In genomic region chr4:175874290-175874689, GRCh38 we compare ENCODE assay signal across 12 cellular contexts.
A peak's percentile ranks its signal among the peaks of the same experiment; 100 is the strongest.
DNase-seq lines count a peak whose midpoint lies in the region; ATAC-seq and TF ChIP-seq lines count a peak whose summit lies in the region.
"Had no signal": no experiment of that assay in that cellular context is flagged by ENCODE, and none has a peak within 500 bp of the region (broad histone marks: within the 10 kb centered on the region; RNA-seq: fewer than 3 reads in every experiment).

No MANE protein-coding gene starts in this region.

- H3K36me3 ChIP-seq in OCI-LY1 (ENCODE audit: insufficient read depth, low read length): no peaks in the 10 kb centered on the region
- H3K36me3 ChIP-seq in ovary: no peaks in the 10 kb centered on the region

- H3K4me1 ChIP-seq in OCI-LY1 (ENCODE audit: insufficient read depth, low read length, severe bottlenecking): peaks cover 12% of the 10 kb centered on the region
- no peaks in the 10 kb centered on the region for H3K4me1 ChIP-seq in ovary (ENCODE audit: insufficient read depth)

- H3K79me2 ChIP-seq in OCI-LY1 (ENCODE audit: insufficient read depth, low read length): no peaks in the 10 kb centered on the region

- no peaks in the 10 kb centered on the region for H3K36me3 Mint-ChIP-seq in nephron progenitor cell (ENCODE audit: low read depth)

- no peaks in the 10 kb centered on the region for H4K20me1 ChIP-seq in OCI-LY1 (ENCODE audit: insufficient read depth, low read length)

- no peak for TF ChIP-seq POLR2A in ovary (IDR thresholded peaks at IDR 0.05)

- H3K27me3 ChIP-seq in OCI-LY1 (ENCODE audit: insufficient read depth, low read length) (no peaks in the 10 kb centered on the region), ovary (no peaks in the 10 kb centered on the region)

- peak; percentile 1 for DNase-seq in NCI-H2171 treated with DMSO at 0.1 percent for 48 hours (lab: John Stamatoyannopoulos, UW)
- no peak for DNase-seq in NCI-H2171 (lab: John Stamatoyannopoulos, UW)
- DNase-seq in NCI-H446 (lab: John Stamatoyannopoulos, UW): peak; percentile 33 to 78
- no peak for DNase-seq in nephron progenitor cell
- DNase-seq in NCI-H1694 treated with DMSO at 0.1 percent for 48 hours (lab: John Stamatoyannopoulos, UW): no peak
- no peak for DNase-seq in ovary
- DNase-seq: 8988T, C1 segment of cervical spinal cord, HCEC 1CT, RPMI8226 had no signal

- H2AFZ ChIP-seq in OCI-LY1 (ENCODE audit: low read length): no peak overlapping the region

- peaks cover 8% of the 10 kb centered on the region for H3K27me3 Mint-ChIP-seq in nephron progenitor cell (ENCODE audit: low read depth, poor library complexity)

- intact Hi-C loops in ovary (cut with DNase I): no loop called here

- H3K9me3 Mint-ChIP-seq in nephron progenitor cell: peaks cover 5% of the 10 kb centered on the region

- no peak overlapping the region for H3K9ac ChIP-seq in OCI-LY1 (ENCODE audit: low read length)

- H3K27ac ChIP-seq in OCI-LY1 (ENCODE audit: low read depth, low read length, poor library complexity, severe bottlenecking) (no peak overlapping the region), ovary (no peak overlapping the region)

- no peaks in the 10 kb centered on the region for H3F3A ChIP-seq in OCI-LY1 (ENCODE audit: insufficient read depth, low read length)

- H3K4me1 Mint-ChIP-seq in nephron progenitor cell: no peaks in the 10 kb centered on the region

- no peak for TF ChIP-seq CTCF in OCI-LY1 (IDR thresholded peaks at IDR 0.05; ENCODE audit: low read length)
- no peak for TF ChIP-seq CTCF in nephron progenitor cell (IDR thresholded peaks at IDR 0.05)
- TF ChIP-seq CTCF in ovary (IDR thresholded peaks at IDR 0.05): no peak

- peak overlapping the region; percentile 24; the same call in 1 of the 2 replicates for H3K4me2 ChIP-seq in OCI-LY1 (ENCODE audit: low read length)

- H3K4me3 ChIP-seq in OCI-LY1 (ENCODE audit: low read depth, low read length, poor library complexity, severe bottlenecking): no peak overlapping the region
- H3K4me3 ChIP-seq in ovary: no peak overlapping the region

- H3K9me2 ChIP-seq in OCI-LY1 (ENCODE audit: low read depth, low read length): no peaks in the 10 kb centered on the region

- peak overlapping the region; percentile 1 for H3K27ac Mint-ChIP-seq in nephron progenitor cell

- ATAC-seq in HG03139 (IDR thresholded peaks at IDR 0.05; ENCODE audit: unreplicated experiment): no peak

- WGBS in ovary, 3 donors: 68 to 79% (median 75%) methylated on average over 4 of the region's 4 CpGs

- H3K9me3 ChIP-seq in OCI-LY1 (ENCODE audit: low read length) (no peaks in the 10 kb centered on the region), ovary (no peaks in the 10 kb centered on the region)

- no peak overlapping the region for H3K4me3 Mint-ChIP-seq in nephron progenitor cell

- TF ChIP-seq EP300 in ovary (IDR thresholded peaks at IDR 0.05): no peak

Comparison
In these comparisons a context has a peak if more than half of its experiments do, and no peak if none do; other contexts are left out.
1. DNase-seq: peak in NCI-H2171 treated with DMSO at 0.1 percent for 48 hours (single experiment) and NCI-H446 (2 of 2); none in NCI-H2171 (single experiment), nephron progenitor cell (single experiment), NCI-H1694 treated with DMSO at 0.1 percent for 48 hours (single experiment) and ovary (0 of 5).